Comparison of ENCODE assay signal across 1 cellular context in the genomic region with DNA sequence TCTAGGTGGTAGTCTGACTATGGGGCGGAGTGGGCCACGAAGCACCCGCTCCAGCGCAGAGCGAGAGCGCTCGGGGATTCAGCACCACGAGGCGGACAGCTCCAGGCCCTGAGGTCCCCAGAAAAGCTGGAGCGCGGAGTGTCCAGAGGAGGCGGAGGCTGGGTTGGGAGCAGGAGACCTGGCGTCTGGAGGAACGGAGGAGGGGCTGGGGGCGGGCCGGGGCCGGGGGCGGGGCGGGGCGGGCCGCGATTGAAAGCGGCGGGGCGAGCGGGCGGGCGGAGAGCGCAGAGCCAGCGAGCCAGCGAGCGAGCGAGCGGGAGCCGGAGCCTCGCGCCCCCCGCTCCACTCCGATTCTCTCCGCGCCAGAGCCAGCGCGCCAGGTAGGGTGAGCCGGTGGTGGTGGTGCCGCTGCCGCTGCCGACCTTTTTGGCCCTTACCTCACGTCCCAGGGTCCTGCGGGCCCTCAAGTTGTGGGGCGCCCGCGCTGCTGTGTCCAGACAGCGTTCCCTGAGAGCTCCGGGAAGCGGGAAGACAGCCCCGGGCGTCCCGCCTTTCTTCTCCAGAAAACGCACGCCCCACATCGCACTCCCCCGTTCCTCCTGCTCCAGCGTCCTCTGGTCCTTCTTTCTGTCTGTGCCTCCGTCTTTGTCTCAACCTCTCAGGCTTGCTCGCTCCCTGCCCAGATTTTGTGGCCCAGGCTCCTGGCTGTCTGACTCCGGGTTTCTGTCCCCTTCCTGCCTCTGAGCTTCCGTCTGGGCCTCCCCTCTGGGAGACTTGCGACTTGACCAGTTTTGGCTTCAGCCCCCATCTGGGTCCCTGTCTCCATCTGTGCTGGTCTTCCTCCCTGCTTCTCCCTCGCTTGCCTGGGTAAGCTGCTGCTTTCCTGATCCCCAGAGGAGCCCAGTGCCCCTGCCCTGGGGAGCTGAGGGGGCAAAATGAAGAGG.
TF ChIP-seq lines count a peak whose summit lies in the region.

A gene (plus strand): TSS at position 281 of the 944 bp plus-strand sequence. CDS start 1,916 bp downstream, outside the sequence.

TF ChIP-seq in WTC11, 78 proteins besides CTCF, POLR2A, EP300 and RAD21 (continued from another document and continues in another):
- peak; percentile 90; the same call in 1 of the 2 replicates for TF ChIP-seq ZNF219 (CRISPR knock-in tag; IDR thresholded peaks at IDR 0.05; ENCODE audit: borderline replicate concordance)
- TF ChIP-seq NR3C1 (CRISPR knock-in tag; conservative IDR thresholded peaks at IDR 0.05; ENCODE audit: low read depth), result peak; percentile 83; the same call in 1 of the 2 replicates
- peak; percentile 95; the same call in 1 of the 2 replicates for TF ChIP-seq ESRRA (CRISPR knock-in tag; IDR thresholded peaks at IDR 0.05; ENCODE audit: borderline replicate concordance)
- 0 out of 2 replicates have a peak, but pooled peaks have one; percentile 27 for TF ChIP-seq ZNF671 (CRISPR knock-in tag; IDR thresholded peaks at IDR 0.05)
- TF ChIP-seq, protein P1, sequence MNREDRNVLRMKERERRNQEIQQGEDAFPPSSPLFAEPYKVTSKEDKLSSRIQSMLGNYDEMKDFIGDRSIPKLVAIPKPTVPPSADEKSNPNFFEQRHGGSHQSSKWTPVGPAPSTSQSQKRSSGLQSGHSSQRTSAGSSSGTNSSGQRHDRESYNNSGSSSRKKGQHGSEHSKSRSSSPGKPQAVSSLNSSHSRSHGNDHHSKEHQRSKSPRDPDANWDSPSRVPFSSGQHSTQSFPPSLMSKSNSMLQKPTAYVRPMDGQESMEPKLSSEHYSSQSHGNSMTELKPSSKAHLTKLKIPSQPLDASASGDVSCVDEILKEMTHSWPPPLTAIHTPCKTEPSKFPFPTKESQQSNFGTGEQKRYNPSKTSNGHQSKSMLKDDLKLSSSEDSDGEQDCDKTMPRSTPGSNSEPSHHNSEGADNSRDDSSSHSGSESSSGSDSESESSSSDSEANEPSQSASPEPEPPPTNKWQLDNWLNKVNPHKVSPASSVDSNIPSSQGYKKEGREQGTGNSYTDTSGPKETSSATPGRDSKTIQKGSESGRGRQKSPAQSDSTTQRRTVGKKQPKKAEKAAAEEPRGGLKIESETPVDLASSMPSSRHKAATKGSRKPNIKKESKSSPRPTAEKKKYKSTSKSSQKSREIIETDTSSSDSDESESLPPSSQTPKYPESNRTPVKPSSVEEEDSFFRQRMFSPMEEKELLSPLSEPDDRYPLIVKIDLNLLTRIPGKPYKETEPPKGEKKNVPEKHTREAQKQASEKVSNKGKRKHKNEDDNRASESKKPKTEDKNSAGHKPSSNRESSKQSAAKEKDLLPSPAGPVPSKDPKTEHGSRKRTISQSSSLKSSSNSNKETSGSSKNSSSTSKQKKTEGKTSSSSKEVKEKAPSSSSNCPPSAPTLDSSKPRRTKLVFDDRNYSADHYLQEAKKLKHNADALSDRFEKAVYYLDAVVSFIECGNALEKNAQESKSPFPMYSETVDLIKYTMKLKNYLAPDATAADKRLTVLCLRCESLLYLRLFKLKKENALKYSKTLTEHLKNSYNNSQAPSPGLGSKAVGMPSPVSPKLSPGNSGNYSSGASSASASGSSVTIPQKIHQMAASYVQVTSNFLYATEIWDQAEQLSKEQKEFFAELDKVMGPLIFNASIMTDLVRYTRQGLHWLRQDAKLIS (CRISPR knock-in tag; IDR thresholded peaks at IDR 0.05; ENCODE audit: borderline replicate concordance), result no peak
- TF ChIP-seq, protein P2, sequence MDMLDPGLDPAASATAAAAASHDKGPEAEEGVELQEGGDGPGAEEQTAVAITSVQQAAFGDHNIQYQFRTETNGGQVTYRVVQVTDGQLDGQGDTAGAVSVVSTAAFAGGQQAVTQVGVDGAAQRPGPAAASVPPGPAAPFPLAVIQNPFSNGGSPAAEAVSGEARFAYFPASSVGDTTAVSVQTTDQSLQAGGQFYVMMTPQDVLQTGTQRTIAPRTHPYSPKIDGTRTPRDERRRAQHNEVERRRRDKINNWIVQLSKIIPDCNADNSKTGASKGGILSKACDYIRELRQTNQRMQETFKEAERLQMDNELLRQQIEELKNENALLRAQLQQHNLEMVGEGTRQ (CRISPR knock-in tag; IDR thresholded peaks at IDR 0.05), result 0 out of 2 replicates have a peak, but pooled peaks have one; percentile 42
- no peak; the same call in 1 of the 2 replicates for TF ChIP-seq ETV6 (CRISPR knock-in tag; IDR thresholded peaks at IDR 0.05)
- no peak for TF ChIP-seq FOXJ3 (CRISPR knock-in tag; IDR thresholded peaks at IDR 0.05; ENCODE audit: borderline replicate concordance)
- peak; percentile 65; the same call in 1 of the 2 replicates for TF ChIP-seq RELA (CRISPR knock-in tag; IDR thresholded peaks at IDR 0.05; ENCODE audit: borderline replicate concordance)
- peak; percentile 92 for TF ChIP-seq FOXK1 (CRISPR knock-in tag; IDR thresholded peaks at IDR 0.05)
- no peak for TF ChIP-seq HMGA2 (CRISPR knock-in tag; IDR thresholded peaks at IDR 0.05)
- TF ChIP-seq, protein P3, sequence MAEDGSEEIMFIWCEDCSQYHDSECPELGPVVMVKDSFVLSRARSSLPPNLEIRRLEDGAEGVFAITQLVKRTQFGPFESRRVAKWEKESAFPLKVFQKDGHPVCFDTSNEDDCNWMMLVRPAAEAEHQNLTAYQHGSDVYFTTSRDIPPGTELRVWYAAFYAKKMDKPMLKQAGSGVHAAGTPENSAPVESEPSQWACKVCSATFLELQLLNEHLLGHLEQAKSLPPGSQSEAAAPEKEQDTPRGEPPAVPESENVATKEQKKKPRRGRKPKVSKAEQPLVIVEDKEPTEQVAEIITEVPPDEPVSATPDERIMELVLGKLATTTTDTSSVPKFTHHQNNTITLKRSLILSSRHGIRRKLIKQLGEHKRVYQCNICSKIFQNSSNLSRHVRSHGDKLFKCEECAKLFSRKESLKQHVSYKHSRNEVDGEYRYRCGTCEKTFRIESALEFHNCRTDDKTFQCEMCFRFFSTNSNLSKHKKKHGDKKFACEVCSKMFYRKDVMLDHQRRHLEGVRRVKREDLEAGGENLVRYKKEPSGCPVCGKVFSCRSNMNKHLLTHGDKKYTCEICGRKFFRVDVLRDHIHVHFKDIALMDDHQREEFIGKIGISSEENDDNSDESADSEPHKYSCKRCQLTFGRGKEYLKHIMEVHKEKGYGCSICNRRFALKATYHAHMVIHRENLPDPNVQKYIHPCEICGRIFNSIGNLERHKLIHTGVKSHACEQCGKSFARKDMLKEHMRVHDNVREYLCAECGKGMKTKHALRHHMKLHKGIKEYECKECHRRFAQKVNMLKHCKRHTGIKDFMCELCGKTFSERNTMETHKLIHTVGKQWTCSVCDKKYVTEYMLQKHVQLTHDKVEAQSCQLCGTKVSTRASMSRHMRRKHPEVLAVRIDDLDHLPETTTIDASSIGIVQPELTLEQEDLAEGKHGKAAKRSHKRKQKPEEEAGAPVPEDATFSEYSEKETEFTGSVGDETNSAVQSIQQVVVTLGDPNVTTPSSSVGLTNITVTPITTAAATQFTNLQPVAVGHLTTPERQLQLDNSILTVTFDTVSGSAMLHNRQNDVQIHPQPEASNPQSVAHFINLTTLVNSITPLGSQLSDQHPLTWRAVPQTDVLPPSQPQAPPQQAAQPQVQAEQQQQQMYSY (CRISPR knock-in tag; IDR thresholded peaks at IDR 0.05), result peak; percentile 97
- TF ChIP-seq SP1 (CRISPR knock-in tag; conservative IDR thresholded peaks at IDR 0.05), result peak; percentile 92
- TF ChIP-seq, protein P4, sequence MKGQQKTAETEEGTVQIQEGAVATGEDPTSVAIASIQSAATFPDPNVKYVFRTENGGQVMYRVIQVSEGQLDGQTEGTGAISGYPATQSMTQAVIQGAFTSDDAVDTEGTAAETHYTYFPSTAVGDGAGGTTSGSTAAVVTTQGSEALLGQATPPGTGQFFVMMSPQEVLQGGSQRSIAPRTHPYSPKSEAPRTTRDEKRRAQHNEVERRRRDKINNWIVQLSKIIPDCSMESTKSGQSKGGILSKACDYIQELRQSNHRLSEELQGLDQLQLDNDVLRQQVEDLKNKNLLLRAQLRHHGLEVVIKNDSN (CRISPR knock-in tag; IDR thresholded peaks at IDR 0.05), result peak; percentile 78; the same call in 1 of the 2 replicates
- TF ChIP-seq, protein P5, sequence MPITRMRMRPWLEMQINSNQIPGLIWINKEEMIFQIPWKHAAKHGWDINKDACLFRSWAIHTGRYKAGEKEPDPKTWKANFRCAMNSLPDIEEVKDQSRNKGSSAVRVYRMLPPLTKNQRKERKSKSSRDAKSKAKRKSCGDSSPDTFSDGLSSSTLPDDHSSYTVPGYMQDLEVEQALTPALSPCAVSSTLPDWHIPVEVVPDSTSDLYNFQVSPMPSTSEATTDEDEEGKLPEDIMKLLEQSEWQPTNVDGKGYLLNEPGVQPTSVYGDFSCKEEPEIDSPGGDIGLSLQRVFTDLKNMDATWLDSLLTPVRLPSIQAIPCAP (CRISPR knock-in tag; IDR thresholded peaks at IDR 0.05), result peak; percentile 88; the same call in 1 of the 2 replicates
- TF ChIP-seq ATF1 (CRISPR knock-in tag; IDR thresholded peaks at IDR 0.05), result peak; percentile 35; the same call in 1 of the 2 replicates
- no peak for TF ChIP-seq ZNF121 (CRISPR knock-in tag; IDR thresholded peaks at IDR 0.05)
- TF ChIP-seq TEAD1 (CRISPR knock-in tag; IDR thresholded peaks at IDR 0.05), result peak; percentile 97
- TF ChIP-seq, protein P6, sequence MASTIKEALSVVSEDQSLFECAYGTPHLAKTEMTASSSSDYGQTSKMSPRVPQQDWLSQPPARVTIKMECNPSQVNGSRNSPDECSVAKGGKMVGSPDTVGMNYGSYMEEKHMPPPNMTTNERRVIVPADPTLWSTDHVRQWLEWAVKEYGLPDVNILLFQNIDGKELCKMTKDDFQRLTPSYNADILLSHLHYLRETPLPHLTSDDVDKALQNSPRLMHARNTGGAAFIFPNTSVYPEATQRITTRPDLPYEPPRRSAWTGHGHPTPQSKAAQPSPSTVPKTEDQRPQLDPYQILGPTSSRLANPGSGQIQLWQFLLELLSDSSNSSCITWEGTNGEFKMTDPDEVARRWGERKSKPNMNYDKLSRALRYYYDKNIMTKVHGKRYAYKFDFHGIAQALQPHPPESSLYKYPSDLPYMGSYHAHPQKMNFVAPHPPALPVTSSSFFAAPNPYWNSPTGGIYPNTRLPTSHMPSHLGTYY (CRISPR knock-in tag; IDR thresholded peaks at IDR 0.05), result no peak
- TF ChIP-seq, protein P7, sequence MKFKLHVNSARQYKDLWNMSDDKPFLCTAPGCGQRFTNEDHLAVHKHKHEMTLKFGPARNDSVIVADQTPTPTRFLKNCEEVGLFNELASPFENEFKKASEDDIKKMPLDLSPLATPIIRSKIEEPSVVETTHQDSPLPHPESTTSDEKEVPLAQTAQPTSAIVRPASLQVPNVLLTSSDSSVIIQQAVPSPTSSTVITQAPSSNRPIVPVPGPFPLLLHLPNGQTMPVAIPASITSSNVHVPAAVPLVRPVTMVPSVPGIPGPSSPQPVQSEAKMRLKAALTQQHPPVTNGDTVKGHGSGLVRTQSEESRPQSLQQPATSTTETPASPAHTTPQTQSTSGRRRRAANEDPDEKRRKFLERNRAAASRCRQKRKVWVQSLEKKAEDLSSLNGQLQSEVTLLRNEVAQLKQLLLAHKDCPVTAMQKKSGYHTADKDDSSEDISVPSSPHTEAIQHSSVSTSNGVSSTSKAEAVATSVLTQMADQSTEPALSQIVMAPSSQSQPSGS (CRISPR knock-in tag; IDR thresholded peaks at IDR 0.05; ENCODE audit: borderline replicate concordance, low read depth), result peak; percentile 81; the same call in 1 of the 2 replicates
- 0 out of 2 replicates have a peak, but pooled peaks have one; percentile 39 for TF ChIP-seq KAT7 (CRISPR knock-in tag; IDR thresholded peaks at IDR 0.05; ENCODE audit: borderline replicate concordance)
- no peak for TF ChIP-seq OVOL2 (CRISPR knock-in tag; IDR thresholded peaks at IDR 0.05; ENCODE audit: borderline replicate concordance)
- TF ChIP-seq TP53 (CRISPR knock-in tag; IDR thresholded peaks at IDR 0.05), result peak; percentile 96
- peak; percentile 92 for TF ChIP-seq NFE2L1 (CRISPR knock-in tag; IDR thresholded peaks at IDR 0.05)
- TF ChIP-seq NFYB (CRISPR knock-in tag; conservative IDR thresholded peaks at IDR 0.05; ENCODE audit: low read depth), result peak; percentile 44; the same call in 1 of the 2 replicates
- TF ChIP-seq GRHL2 (CRISPR knock-in tag; IDR thresholded peaks at IDR 0.05; ENCODE audit: insufficient replicate concordance, severe bottlenecking), result no peak
- TF ChIP-seq ZBTB21 (CRISPR knock-in tag; IDR thresholded peaks at IDR 0.05; ENCODE audit: borderline replicate concordance), result peak; percentile 90
- TF ChIP-seq MYBL2 (CRISPR knock-in tag; IDR thresholded peaks at IDR 0.05), result peak; percentile 94
- peak; percentile 59; the same call in 1 of the 2 replicates for TF ChIP-seq ZNF317 (CRISPR knock-in tag; IDR thresholded peaks at IDR 0.05; ENCODE audit: borderline replicate concordance, low read depth)
- TF ChIP-seq, protein P8, sequence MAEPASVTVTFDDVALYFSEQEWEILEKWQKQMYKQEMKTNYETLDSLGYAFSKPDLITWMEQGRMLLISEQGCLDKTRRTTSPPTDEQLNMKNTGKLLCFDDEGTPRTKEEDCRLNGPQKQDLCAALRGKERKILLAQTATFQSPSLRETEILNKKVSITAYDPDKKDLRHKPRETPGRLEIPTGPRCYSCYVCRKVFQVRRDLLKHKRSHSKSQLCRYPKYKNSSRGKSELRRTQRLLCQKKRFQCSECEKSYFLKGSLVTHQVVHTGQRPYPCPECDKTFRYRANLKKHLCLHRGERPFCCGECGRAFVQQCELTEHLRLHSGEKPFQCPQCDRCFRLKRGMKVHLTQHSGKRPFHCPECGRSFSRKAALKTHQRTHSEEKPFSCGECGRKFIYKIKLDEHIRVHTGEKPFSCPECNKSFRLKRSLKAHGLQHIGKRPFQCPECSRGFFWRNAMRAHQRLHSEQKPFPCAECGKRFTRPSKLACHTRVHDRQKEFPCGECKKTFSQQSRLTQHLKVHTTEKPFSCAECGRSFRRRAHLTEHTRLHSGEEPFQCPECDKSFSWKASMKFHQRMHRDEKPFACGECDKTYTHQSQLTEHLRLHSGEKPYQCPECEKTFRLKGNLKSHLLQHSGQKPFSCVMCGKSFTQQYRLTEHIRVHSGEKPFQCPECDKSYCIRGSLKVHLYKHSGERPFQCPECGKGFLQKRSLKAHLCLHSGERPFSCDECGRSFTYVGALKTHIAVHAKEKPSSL (CRISPR knock-in tag; conservative IDR thresholded peaks at IDR 0.05), result no peak
- peak; percentile 77; the same call in 1 of the 2 replicates for TF ChIP-seq CREM (CRISPR knock-in tag; IDR thresholded peaks at IDR 0.05)
- TF ChIP-seq, protein P9, sequence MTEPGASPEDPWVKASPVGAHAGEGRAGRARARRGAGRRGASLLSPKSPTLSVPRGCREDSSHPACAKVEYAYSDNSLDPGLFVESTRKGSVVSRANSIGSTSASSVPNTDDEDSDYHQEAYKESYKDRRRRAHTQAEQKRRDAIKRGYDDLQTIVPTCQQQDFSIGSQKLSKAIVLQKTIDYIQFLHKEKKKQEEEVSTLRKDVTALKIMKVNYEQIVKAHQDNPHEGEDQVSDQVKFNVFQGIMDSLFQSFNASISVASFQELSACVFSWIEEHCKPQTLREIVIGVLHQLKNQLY (CRISPR knock-in tag; IDR thresholded peaks at IDR 0.05), result peak; percentile 77; the same call in 1 of the 2 replicates
- no peak; the same call in 1 of the 2 replicates for TF ChIP-seq ZNF263 (CRISPR knock-in tag; IDR thresholded peaks at IDR 0.05; ENCODE audit: low read depth)
- peak; percentile 91 for TF ChIP-seq JUN (CRISPR knock-in tag; IDR thresholded peaks at IDR 0.05)
- TF ChIP-seq TEAD4 (CRISPR knock-in tag; IDR thresholded peaks at IDR 0.05), result peak; percentile 76; the same call in 1 of the 2 replicates
- no peak for TF ChIP-seq ELF4 (CRISPR knock-in tag; IDR thresholded peaks at IDR 0.05; ENCODE audit: low read depth)
